Comparison of ENCODE assay signal across 8 cellular contexts in genomic region chr2:181810823-181811695, GRCh38.
A peak's percentile ranks its signal among the peaks of the same experiment; 100 is the strongest.
DNase-seq lines count a peak whose midpoint lies in the region; ATAC-seq and TF ChIP-seq lines count a peak whose summit lies in the region.

No MANE protein-coding gene starts in this region.

- no peak overlapping the region for H2BK20ac ChIP-seq in H9 (ENCODE audit: low read depth, low read length, poor library complexity, severe bottlenecking)

- H3K56ac ChIP-seq in H9 (ENCODE audit: insufficient read length, low read depth, low read length): no peak overlapping the region

- no peaks in the 10 kb centered on the region for H3K9me3 ChIP-seq in H9 (ENCODE audit: control insufficient read depth, low read depth, low read length)

- H3K4me1 ChIP-seq in ACC112 (ENCODE audit: control insufficient read depth, insufficient read depth, low read length, unreplicated experiment): peaks cover 41% of the 10 kb centered on the region
- no peaks in the 10 kb centered on the region for H3K4me1 ChIP-seq in H9 (ENCODE audit: insufficient read depth, low read length)

- no peak overlapping the region for H2BK5ac ChIP-seq in H9 (ENCODE audit: insufficient read length, low read length)

- no peak overlapping the region for H2AK5ac ChIP-seq in H9 (ENCODE audit: insufficient read length, low read length)

- peak overlapping the region; percentile 45; the same call in 1 of the 2 replicates for H3K4me3 ChIP-seq in ACC112 (ENCODE audit: low read depth, low read length)

- no peaks in the 10 kb centered on the region for H4K20me1 ChIP-seq in H9 (ENCODE audit: control insufficient read depth, insufficient read depth, insufficient read length)

- H3K9ac ChIP-seq in H9 (ENCODE audit: extremely low read depth, insufficient read length, low read length): no peak overlapping the region

- TF ChIP-seq CTCF in H9 (conservative IDR thresholded peaks at IDR 0.05): no peak

- H3K18ac ChIP-seq in H9 (ENCODE audit: insufficient read length, low read depth, low read length): no peak overlapping the region

- no peak overlapping the region for H3K14ac ChIP-seq in H9 (ENCODE audit: insufficient read depth, low read length)

- H4K91ac ChIP-seq in H9 (ENCODE audit: insufficient read length, low read depth, low read length): no peak overlapping the region

- H3K36me3 ChIP-seq in ACC112 (ENCODE audit: insufficient read depth, low read length): no peaks in the 10 kb centered on the region

- H3K27ac Mint-ChIP-seq in activated T-helper 17 cell treated with anti-CD3 and anti-CD28 coated beads, Interleukin-2, amount 50 U/mL, for 72 hours: no peak overlapping the region
- H3K27ac Mint-ChIP-seq in H9: 0 out of 7 replicates have a peak overlapping the region, but pooled peaks of 1 of the 3 experiments have one; percentile 12

- no peak overlapping the region for H4K5ac ChIP-seq in H9 (ENCODE audit: insufficient read length, low read depth, low read length)

- H3K4me1 Mint-ChIP-seq in activated T-helper 17 cell treated with anti-CD3 and anti-CD28 coated beads, Interleukin-2, amount 50 U/mL, for 72 hours: peaks cover 9% of the 10 kb centered on the region
- peaks cover 5 to 11% of the 10 kb centered on the region in 2 experiments for H3K4me1 Mint-ChIP-seq in H9

- H2BK15ac ChIP-seq in H9 (ENCODE audit: low read depth, low read length): no peak overlapping the region

- no peaks in the 10 kb centered on the region for H3K27me3 ChIP-seq in ACC112 (ENCODE audit: insufficient read depth, low read length)
- no peaks in the 10 kb centered on the region for H3K27me3 ChIP-seq in H9 (ENCODE audit: insufficient read depth, low read length)

- peak overlapping the region; percentile 85 for H2AFZ ChIP-seq in ACC112 (ENCODE audit: low read length, unreplicated experiment)
- no peak overlapping the region for H2AFZ ChIP-seq in H9 (ENCODE audit: low read length)

- H3K79me1 ChIP-seq in H9 (ENCODE audit: insufficient read depth, low read depth, low read length, poor library complexity, severe bottlenecking): no peaks in the 10 kb centered on the region

- H3T11ph ChIP-seq in H9 (ENCODE audit: low read length): no peak overlapping the region

- no peak overlapping the region for H2BK120ac ChIP-seq in H9 (ENCODE audit: low read depth, low read length, poor library complexity, severe bottlenecking)

- no peaks in the 10 kb centered on the region for H3K23me2 ChIP-seq in H9 (ENCODE audit: insufficient read length, low read depth, low read length, poor library complexity, severe bottlenecking)

- WGBS in H9 (ENCODE audit: extremely low coverage, insufficient read length, low lambda C conversion rate): no CpG with 5 or more reads among the region's 9 CpGs

- H3K36me3 Mint-ChIP-seq in activated T-helper 17 cell treated with anti-CD3 and anti-CD28 coated beads, Interleukin-2, amount 50 U/mL, for 72 hours (ENCODE audit: low read depth): no peaks in the 10 kb centered on the region
- no peaks in the 10 kb centered on the region for H3K36me3 Mint-ChIP-seq in H9 (ENCODE audit: insufficient read depth in 1 of 3, low read depth in 3 of 3)

- peaks cover 11% of the 10 kb centered on the region for H3K27me3 Mint-ChIP-seq in activated T-helper 17 cell treated with anti-CD3 and anti-CD28 coated beads, Interleukin-2, amount 50 U/mL, for 72 hours
- H3K27me3 Mint-ChIP-seq in H9 (ENCODE audit: low read depth): no peaks in the 10 kb centered on the region

- no peak overlapping the region for H3K4ac ChIP-seq in H9 (ENCODE audit: low read depth, low read length)

- no peak overlapping the region for H3K4me2 ChIP-seq in H9 (ENCODE audit: insufficient read depth, insufficient read length, low read length)

- H3K79me2 ChIP-seq in ACC112 (ENCODE audit: control insufficient read depth, insufficient read depth, low read length, unreplicated experiment) (no peaks in the 10 kb centered on the region), H9 (ENCODE audit: insufficient read depth, low read length) (no peaks in the 10 kb centered on the region)

- in situ Hi-C loops in KBM-7 (cut with MboI; ENCODE audit: low pct_unique_long_range_greater_than_20kb, low sequenced_read_pairs): no loop called here

- no peaks in the 10 kb centered on the region for H3K9me3 Mint-ChIP-seq in activated T-helper 17 cell treated with anti-CD3 and anti-CD28 coated beads, Interleukin-2, amount 50 U/mL, for 72 hours
- no peaks in the 10 kb centered on the region; a peak in 1 of 5 replicates for H3K9me3 Mint-ChIP-seq in H9

- no peak overlapping the region for H4K8ac ChIP-seq in H9 (replicated peaks; ENCODE audit: insufficient read length, low read depth, low read length)

- ATAC-seq in activated T-helper 17 cell treated with anti-CD3 and anti-CD28 coated beads, Interleukin-2, amount 50 U/mL, for 72 hours (replicated peaks): peak; percentile 48
- no peak for ATAC-seq in GM21390 (IDR thresholded peaks at IDR 0.05; ENCODE audit: unreplicated experiment)

- no peak overlapping the region for H2BK12ac ChIP-seq in H9 (ENCODE audit: insufficient read length, low read depth, low read length)

- DNase-seq in KBM-7: peak; percentile 71
- peak; percentile 96 for DNase-seq in iris pigment epithelial cell (ENCODE audit: low read depth)
- DNase-seq in stimulated activated CD8-positive, alpha-beta memory T cell treated with anti-CD3 and anti-CD28 coated beads, Interleukin-4, amount 100 ng/mL, for 48 hours: peak; percentile 28
- DNase-seq in H9: no peak
- DNase-seq in activated CD4-positive, alpha-beta T cell treated with anti-CD3 and anti-CD28 coated beads for 4 hours: no peak

- H3K4me3 Mint-ChIP-seq in activated T-helper 17 cell treated with anti-CD3 and anti-CD28 coated beads, Interleukin-2, amount 50 U/mL, for 72 hours: no peak overlapping the region
- H3K4me3 Mint-ChIP-seq in H9: no peak overlapping the region

- peak overlapping the region; percentile 90 for H3K27ac ChIP-seq in ACC112 (ENCODE audit: low read depth, low read length)
- H3K27ac ChIP-seq in H9 (ENCODE audit: insufficient read length, low read depth, low read length): no peak overlapping the region

- no peak overlapping the region for H3K23ac ChIP-seq in H9 (ENCODE audit: insufficient read length, low read depth, low read length)

Comparison
In these comparisons a context has a peak if more than half of its experiments do, and no peak if none do; other contexts are left out.
1. DNase-seq: peak in KBM-7 (single experiment), iris pigment epithelial cell (single experiment) and stimulated activated CD8-positive, alpha-beta memory T cell treated with anti-CD3 and anti-CD28 coated beads, Interleukin-4, amount 100 ng/mL, for 48 hours (single experiment); none in H9 (single experiment) and activated CD4-positive, alpha-beta T cell treated with anti-CD3 and anti-CD28 coated beads for 4 hours (0 of 2).